Comparison of ENCODE assay signal across 17 cellular contexts in the genomic region with DNA sequence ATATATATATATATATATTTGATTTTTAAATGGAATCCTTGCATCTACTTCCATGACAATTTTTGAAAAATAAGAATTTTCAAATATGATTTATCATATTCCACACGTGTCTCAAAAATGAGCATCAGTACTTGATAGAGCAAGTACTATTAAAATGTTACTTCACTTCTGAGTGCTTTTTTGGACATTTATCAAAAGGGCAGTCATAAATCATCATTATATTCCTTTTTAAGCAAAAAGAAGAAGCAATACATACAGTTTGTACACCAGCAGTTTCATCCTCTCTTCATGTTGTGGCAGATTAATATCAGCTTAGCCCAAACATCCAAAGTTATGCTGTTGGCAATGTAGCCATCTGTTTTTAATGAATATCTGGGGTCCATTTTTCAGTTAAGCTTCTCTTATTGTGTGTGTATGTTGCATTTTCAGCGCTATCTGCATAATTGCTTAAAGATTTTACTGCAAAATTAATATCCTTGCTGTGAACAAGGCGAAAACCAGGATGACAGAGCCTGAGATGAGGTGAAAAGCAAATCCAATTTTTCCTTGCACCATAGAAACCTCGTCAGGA.
DNase-seq lines count a peak whose midpoint lies in the region; ATAC-seq and TF ChIP-seq lines count a peak whose summit lies in the region.
"Had no signal": no experiment of that assay in that cellular context is flagged by ENCODE, and none has a peak within 500 bp of the region (broad histone marks: within the 10 kb centered on the region; RNA-seq: fewer than 3 reads in every experiment).

No MANE protein-coding gene starts in this region.

- H4K20me1 ChIP-seq in PC-9 (ENCODE audit: insufficient read depth): no peaks in the 10 kb centered on the region
- H4K20me1 ChIP-seq: BLaER1 treated with 17β-estradiol and CSF1 and Interleukin-3, amounts not matched to agents 10 nM and 100 nM had no signal

- H3F3A ChIP-seq in PC-9 (ENCODE audit: insufficient read depth, low read depth): no peaks in the 10 kb centered on the region

- H3K4me2 ChIP-seq in PC-9: no peak overlapping the region
- H3K4me2 ChIP-seq: BLaER1 treated with 17β-estradiol and CSF1 and Interleukin-3, amounts not matched to agents 10 nM and 100 nM had no signal

- no TSS peak for BruUV-seq in PC-9 (replicated peaks; lab: Mats Ljungman, UMichigan)

- TF ChIP-seq CTCF in PC-9 (conservative IDR thresholded peaks at IDR 0.05): no peak
- TF ChIP-seq CTCF in brain (conservative IDR thresholded peaks at IDR 0.05): no peak

- peaks cover 15% of the 10 kb centered on the region for H3K4me1 Mint-ChIP-seq in brain

- no peaks in the 10 kb centered on the region for H3K27me3 ChIP-seq in PC-9 (ENCODE audit: insufficient read depth, low read depth)
- H3K27me3 ChIP-seq: BLaER1 treated with 17β-estradiol and CSF1 and Interleukin-3, amounts not matched to agents 10 nM and 100 nM had no signal

- in situ Hi-C loops in G401 (cut with HindIII; ENCODE audit: low sequenced_read_pairs): no loop called here

- DNase-seq in G401 (ENCODE audit: low spot score): peak; percentile 53
- no peak for DNase-seq in PC-9
- DNase-seq in activated T-cell treated with anti-CD3 and anti-CD28 coated beads, Interleukin-2, amount 50 U/mL, for 1 hour: no peak
- no peak for DNase-seq in AML-193 (lab: John Stamatoyannopoulos, UW)
- DNase-seq: Calu3; CD8-positive, alpha-beta T cell; DMS79 treated with DMSO at 0.1 percent for 48 hours; GOT3; H7; HFFc6; IMR-90 had no signal

- H3K27me3 Mint-ChIP-seq in brain: peaks cover 7% of the 10 kb centered on the region

- H3K27ac ChIP-seq in PC-9: no peak overlapping the region
- H3K27ac ChIP-seq: BLaER1 treated with 17β-estradiol and CSF1 and Interleukin-3, amounts not matched to agents 10 nM and 100 nM had no signal

- no peak overlapping the region for H3K4me3 ChIP-seq in PC-9
- H3K4me3 ChIP-seq: BLaER1 treated with 17β-estradiol and CSF1 and Interleukin-3, amounts not matched to agents 10 nM and 100 nM; K562 had no signal

- no peaks in the 10 kb centered on the region for H3K79me2 ChIP-seq in PC-9 (ENCODE audit: low read depth)

- peak overlapping the region in 4 of 5 experiments; percentile 23 to 73 (median 56) for H3K27ac Mint-ChIP-seq in brain
- H3K27ac Mint-ChIP-seq: CD8-positive, alpha-beta T cell; HFFc6 had no signal

- CTCF ChIA-PET in PC-9 (lab: Charles Lee): interaction anchor here (0.6 kb wide), 1 partner anchor 31 kb away, joined by 7 read pairs; no protein-coding TSS in a partner anchor

- no peak for ATAC-seq in GM21360 (IDR thresholded peaks at IDR 0.05; ENCODE audit: unreplicated experiment)
- no peak for ATAC-seq in HG02840 (IDR thresholded peaks at IDR 0.05; ENCODE audit: low FRiP score, unreplicated experiment)
- ATAC-seq: CD8-positive, alpha-beta T cell; HCT116; K562 had no signal

- intact Hi-C loops in PC-9 (cut with micrococcal nuclease; ENCODE audit: unreplicated experiment): loop anchor here (10.0 kb wide), 1 partner anchor 362 kb away; no protein-coding TSS in a partner anchor

- H3K9me3 ChIP-seq in PC-9 (ENCODE audit: insufficient read depth, low read depth): no peaks in the 10 kb centered on the region
- H3K9me3 ChIP-seq: BLaER1 treated with 17β-estradiol and CSF1 and Interleukin-3, amounts not matched to agents 10 nM and 100 nM had no signal

- H3K36me3 Mint-ChIP-seq in brain: no peaks in the 10 kb centered on the region
- H3K36me3 Mint-ChIP-seq: CD8-positive, alpha-beta T cell had no signal

- H3K4me1 ChIP-seq in PC-9 (replicated peaks; ENCODE audit: insufficient read depth): no peaks in the 10 kb centered on the region

- H3K9me2 ChIP-seq in PC-9 (ENCODE audit: insufficient read depth): peaks cover 3% of the 10 kb centered on the region; the same call in 1 of the 2 replicates

- H3K4me3 Mint-ChIP-seq in brain: peak overlapping the region in 4 of 5 experiments; percentile 34 to 72 (median 56)
- H3K4me3 Mint-ChIP-seq: CD8-positive, alpha-beta T cell; HFFc6 had no signal

- H3K36me3 ChIP-seq in PC-9 (ENCODE audit: low read depth): no peaks in the 10 kb centered on the region
- H3K36me3 ChIP-seq: BLaER1 treated with 17β-estradiol and CSF1 and Interleukin-3, amounts not matched to agents 10 nM and 100 nM had no signal

- H3K9me3 Mint-ChIP-seq in brain: no peaks in the 10 kb centered on the region
- H3K9me3 Mint-ChIP-seq: HFFc6 had no signal

- POLR2A ChIA-PET in PC-9 (lab: Charles Lee; ENCODE audit: unreplicated experiment): no interaction called here

- peak overlapping the region; percentile 48; the same call in 1 of the 2 replicates for H2AFZ ChIP-seq in PC-9
